In genomic region chr15:92881570-92881837, GRCh38 we compare ENCODE assay signal across 8 cellular contexts. TPM values are rescaled to one million over a fixed set of nuclear protein-coding genes. Genes with fewer than 3 reads are reported as not detected.
DNase-seq lines count a peak whose midpoint lies in the region; ATAC-seq and TF ChIP-seq lines count a peak whose summit lies in the region.

No MANE protein-coding gene starts in this region.

- H3K9ac ChIP-seq in PC-3 (ENCODE audit: low read length) (peak overlapping the region; percentile 76), endocrine pancreas (ENCODE audit: control insufficient read depth, insufficient read depth, low read length) (peak overlapping the region; percentile 32)

- H3K27me3 Mint-ChIP-seq in CD4-positive, CD25-positive, alpha-beta regulatory T cell: peaks cover 19% of the 10 kb centered on the region
- no peaks in the 10 kb centered on the region for H3K27me3 Mint-ChIP-seq in osteocyte (ENCODE audit: unreplicated experiment)

- no peaks in the 10 kb centered on the region for H3F3A ChIP-seq in PC-3 (ENCODE audit: low read length, unreplicated experiment)

- CTCF ChIA-PET in PC-3 (lab: Charles Lee): no interaction called here

- H3K4me3 ChIP-seq in CD4-positive, CD25-positive, alpha-beta regulatory T cell (ENCODE audit: low read depth, low read length): peak overlapping the region; percentile 84
- peak overlapping the region; percentile 65; the same call in 1 of the 2 replicates for H3K4me3 ChIP-seq in PC-3 (ENCODE audit: low read length)
- peak overlapping the region; percentile 64 for H3K4me3 ChIP-seq in endocrine pancreas (ENCODE audit: control insufficient read depth, insufficient read depth, low read length)

- peaks cover 17% of the 10 kb centered on the region for H3K36me3 ChIP-seq in CD4-positive, CD25-positive, alpha-beta regulatory T cell (ENCODE audit: control insufficient read depth, insufficient read depth, low read length)
- H3K36me3 ChIP-seq in PC-3 (ENCODE audit: low read depth, low read length) (peaks cover 25% of the 10 kb centered on the region), endocrine pancreas (ENCODE audit: control insufficient read depth, insufficient read depth, low read length) (no peaks in the 10 kb centered on the region)

- H3K27me3 ChIP-seq in CD4-positive, CD25-positive, alpha-beta regulatory T cell (ENCODE audit: control insufficient read depth, insufficient read depth, low read length): no peaks in the 10 kb centered on the region
- H3K27me3 ChIP-seq in PC-3 (ENCODE audit: low read length): no peaks in the 10 kb centered on the region
- no peaks in the 10 kb centered on the region for H3K27me3 ChIP-seq in endocrine pancreas (ENCODE audit: control insufficient read depth, insufficient read depth, low read length)

- intact Hi-C loops in PC-3 (cut with micrococcal nuclease): loop anchor here (5.0 kb wide), 1 partner anchor 49 kb away; no protein-coding TSS in a partner anchor

- peaks cover 39% of the 10 kb centered on the region for H3K4me1 ChIP-seq in CD4-positive, CD25-positive, alpha-beta regulatory T cell (ENCODE audit: control insufficient read depth, insufficient read depth, low read length, poor library complexity, severe bottlenecking)
- H3K4me1 ChIP-seq in PC-3 (ENCODE audit: insufficient read depth, low read length) (peaks cover 18% of the 10 kb centered on the region), endocrine pancreas (ENCODE audit: control insufficient read depth, insufficient read depth, low read length) (peaks cover 7% of the 10 kb centered on the region)

- TF ChIP-seq CTCF in PC-3 (conservative IDR thresholded peaks at IDR 0.05; ENCODE audit: low read depth, low read length): no peak
- no peak for TF ChIP-seq CTCF in osteocyte (IDR thresholded peaks at IDR 0.05)

- no peak for DNase-seq in CD4-positive, CD25-positive, alpha-beta regulatory T cell
- DNase-seq in PC-3: no peak
- DNase-seq in osteocyte (ENCODE audit: extremely low spot score, unreplicated experiment): no peak
- DNase-seq in mesenteric fat pad (ENCODE audit: low spot score): no peak
- DNase-seq in NCI-H187 (lab: John Stamatoyannopoulos, UW): no peak
- DNase-seq in GDM1 (lab: John Stamatoyannopoulos, UW): no peak
- no peak for DNase-seq in D341Med (ENCODE audit: low spot score)

- H3K4me1 Mint-ChIP-seq in CD4-positive, CD25-positive, alpha-beta regulatory T cell: peaks cover 32 to 53% (median 39%) of the 10 kb centered on the region in 4 donors
- H3K4me1 Mint-ChIP-seq in osteocyte (ENCODE audit: unreplicated experiment): peaks cover 26% of the 10 kb centered on the region

- no TSS peak for BruUV-seq in PC-3 (replicated peaks; lab: Mats Ljungman, UMichigan)

- H3K4me3 Mint-ChIP-seq in CD4-positive, CD25-positive, alpha-beta regulatory T cell: peak overlapping the region; percentile 89 to 96 (median 90)
- H3K4me3 Mint-ChIP-seq in osteocyte (ENCODE audit: unreplicated experiment): peak overlapping the region; percentile 76

- no peak overlapping the region for H2AFZ ChIP-seq in PC-3 (ENCODE audit: low read length)

- peaks cover 28% of the 10 kb centered on the region for H3K36me3 Mint-ChIP-seq in CD4-positive, CD25-positive, alpha-beta regulatory T cell
- H3K36me3 Mint-ChIP-seq in osteocyte (ENCODE audit: unreplicated experiment): peaks cover 29% of the 10 kb centered on the region

- POLR2A ChIA-PET in PC-3 (lab: Charles Lee; ENCODE audit: unreplicated experiment): interaction anchor here (1.6 kb wide), 1 partner anchor 61 kb away, joined by 29 read pairs; no protein-coding TSS in a partner anchor

- H4K20me1 ChIP-seq in PC-3 (ENCODE audit: low read length): peaks cover 30% of the 10 kb centered on the region

- H3K27ac Mint-ChIP-seq in CD4-positive, CD25-positive, alpha-beta regulatory T cell: peak overlapping the region; percentile 98 to 99 (median 99)
- peak overlapping the region; percentile 99 for H3K27ac Mint-ChIP-seq in osteocyte (ENCODE audit: unreplicated experiment)

- no peaks in the 10 kb centered on the region for H3K9me3 ChIP-seq in CD4-positive, CD25-positive, alpha-beta regulatory T cell (ENCODE audit: control insufficient read depth in 2 of 2, low read length in 2 of 2)
- H3K9me3 ChIP-seq in PC-3 (ENCODE audit: low read length) (no peaks in the 10 kb centered on the region), endocrine pancreas (ENCODE audit: control insufficient read depth, low read length) (no peaks in the 10 kb centered on the region)

- peak overlapping the region; percentile 94 for H3K4me2 ChIP-seq in PC-3 (ENCODE audit: low read length)

- H3K9me2 ChIP-seq in PC-3 (replicated peaks; ENCODE audit: low read length): no peaks in the 10 kb centered on the region

- peaks cover 36% of the 10 kb centered on the region for H3K79me2 ChIP-seq in PC-3 (ENCODE audit: low read length)

- H3K27ac ChIP-seq in CD4-positive, CD25-positive, alpha-beta regulatory T cell (ENCODE audit: insufficient read depth, low read length, poor library complexity, severe bottlenecking): peak overlapping the region; percentile 100
- H3K27ac ChIP-seq in PC-3 (ENCODE audit: low read length): peak overlapping the region; percentile 61

- ATAC-seq in CD4-positive, CD25-positive, alpha-beta regulatory T cell (ENCODE audit: low read depth in 2 of 2): no peak
- ATAC-seq in PC-3: no peak

- peaks cover 0 to 6% (median 0%) of the 10 kb centered on the region in 7 donors for H3K9me3 Mint-ChIP-seq in CD4-positive, CD25-positive, alpha-beta regulatory T cell
- H3K9me3 Mint-ChIP-seq in osteocyte (ENCODE audit: unreplicated experiment): no peaks in the 10 kb centered on the region

RNA-seq across cellular contexts. Expression of gene CHD2, which starts 18.6 kb away (rescaled TPM):
- total RNA-seq in CD4-positive, CD25-positive, alpha-beta regulatory T cell: 579 TPM
- polyA plus RNA-seq in CD4-positive, CD25-positive, alpha-beta regulatory T cell: 10 to 100 TPM; 44.3 to 52.1 (median 48.6) TPM
- total RNA-seq in PC-3 (2014; rRNA removed): 42.7 and 50.6 TPM in 2 replicates
- 89.9 and 102 TPM in 2 replicates for total RNA-seq in osteocyte
- total RNA-seq in mesenteric fat pad: 90.9 TPM
